In genomic region chr2:202033317-202034248, GRCh38 we compare ENCODE assay signal across 8 cellular contexts. TPM values are rescaled to one million over a fixed set of nuclear protein-coding genes. Genes with fewer than 3 reads are reported as not detected.
DNase-seq lines count a peak whose midpoint lies in the region; ATAC-seq and TF ChIP-seq lines count a peak whose summit lies in the region.

FZD7 (plus strand) TSS chr2:202033855; CDS start chr2:202034648, 793 bp downstream.

- H4K20me1 ChIP-seq in OCI-LY3 (ENCODE audit: insufficient read depth, low read length): no peaks in the 10 kb centered on the region

- H3K27ac Mint-ChIP-seq in activated T-cell treated with anti-CD3 and anti-CD28 coated beads, Interleukin-2, amount 50 U/mL, for 24 hours: peak within 1 kb of the TSS; percentile 64

- H3K27me3 ChIP-seq in OCI-LY3 (ENCODE audit: low read depth, low read length) (no peaks in the 10 kb centered on the region), esophagus (ENCODE audit: control insufficient read depth in 1 of 2, insufficient read depth in 2 of 2, low read length in 2 of 2) (no peaks in the 10 kb centered on the region), muscle layer of colon (ENCODE audit: control insufficient read depth in 1 of 2, insufficient read depth in 2 of 2, low read length in 2 of 2) (no peaks in the 10 kb centered on the region)

- H3K4me3 ChIP-seq in OCI-LY3 (ENCODE audit: low read length) (peak within 1 kb of the TSS; percentile 96), esophagus (ENCODE audit: low read depth in 1 of 2, low read length in 2 of 2) (peak within 1 kb of the TSS; percentile 75 to 77), muscle layer of colon (ENCODE audit: low read depth in 1 of 2, low read length in 2 of 2) (peak within 1 kb of the TSS; percentile 85 to 88)

- ATAC-seq in GM19397 (IDR thresholded peaks at IDR 0.05; ENCODE audit: unreplicated experiment) (peak; percentile 75), HG03565 (IDR thresholded peaks at IDR 0.05; ENCODE audit: unreplicated experiment) (peak; percentile 61)

- H3K79me2 ChIP-seq in OCI-LY3 (ENCODE audit: low read length): no peaks in the 10 kb centered on the region

- H3K36me3 ChIP-seq in OCI-LY3 (replicated peaks; ENCODE audit: low read depth, low read length) (no peaks in the 10 kb centered on the region), esophagus (ENCODE audit: control insufficient read depth in 2 of 2, insufficient read depth in 2 of 2, low read length in 1 of 2) (no peaks in the 10 kb centered on the region), muscle layer of colon (ENCODE audit: insufficient read depth, low read length) (no peaks in the 10 kb centered on the region)

- H2AFZ ChIP-seq in OCI-LY3 (ENCODE audit: low read depth, low read length): peak within 1 kb of the TSS; percentile 99

- peaks cover 15% of the 10 kb centered on the region for H3K4me1 Mint-ChIP-seq in activated T-cell treated with anti-CD3 and anti-CD28 coated beads, Interleukin-2, amount 50 U/mL, for 24 hours (ENCODE audit: low read depth)

- H3K27me3 Mint-ChIP-seq in activated T-cell treated with anti-CD3 and anti-CD28 coated beads, Interleukin-2, amount 50 U/mL, for 24 hours: peaks cover 25% of the 10 kb centered on the region

- no peaks in the 10 kb centered on the region for H3K9me3 Mint-ChIP-seq in activated T-cell treated with anti-CD3 and anti-CD28 coated beads, Interleukin-2, amount 50 U/mL, for 24 hours

- TF ChIP-seq CTCF in OCI-LY3 (IDR thresholded peaks at IDR 0.05; ENCODE audit: low read depth, low read length): peak; percentile 36; the same call in 1 of the 2 replicates

- H3K9me3 ChIP-seq in OCI-LY3 (ENCODE audit: insufficient read depth, low read length) (no peaks in the 10 kb centered on the region), esophagus (ENCODE audit: control insufficient read depth in 2 of 2, insufficient read depth in 1 of 2, low read depth in 1 of 2, low read length in 1 of 2) (peaks cover 0 to 5% of the 10 kb centered on the region in 2 donors), muscle layer of colon (ENCODE audit: low read length) (no peaks in the 10 kb centered on the region)

- H3K36me3 Mint-ChIP-seq in activated T-cell treated with anti-CD3 and anti-CD28 coated beads, Interleukin-2, amount 50 U/mL, for 24 hours (ENCODE audit: low read depth): no peaks in the 10 kb centered on the region

- peak within 1 kb of the TSS; percentile 71 for H3K9ac ChIP-seq in OCI-LY3 (ENCODE audit: low read length)
- H3K9ac ChIP-seq in muscle layer of colon (ENCODE audit: low read length): peak within 1 kb of the TSS; percentile 92

- H3K27ac ChIP-seq in OCI-LY3 (ENCODE audit: low read length): peak within 1 kb of the TSS; percentile 68
- peak within 1 kb of the TSS; percentile 95 to 99 for H3K27ac ChIP-seq in esophagus (ENCODE audit: low read depth in 2 of 2, low read length in 1 of 2)
- peak within 1 kb of the TSS; percentile 97 for H3K27ac ChIP-seq in muscle layer of colon (ENCODE audit: low read depth, low read length)

- peak within 1 kb of the TSS; percentile 78 for H3K4me2 ChIP-seq in OCI-LY3 (ENCODE audit: low read length)

- H3K4me1 ChIP-seq in OCI-LY3 (ENCODE audit: low read length) (peaks cover under 1% of the 10 kb centered on the region; the same call in 1 of the 2 replicates), esophagus (ENCODE audit: control insufficient read depth in 2 of 2, insufficient read depth in 2 of 2, low read length in 1 of 2) (peaks cover 0 to 14% of the 10 kb centered on the region in 2 donors), muscle layer of colon (ENCODE audit: insufficient read depth, low read length) (peaks cover 4% of the 10 kb centered on the region)

- peak; percentile 72 for DNase-seq in CMK (ENCODE audit: low read depth)
- DNase-seq in activated T-cell treated with anti-CD3 and anti-CD28 coated beads, Interleukin-2, amount 50 U/mL, for 24 hours: peak; percentile 86
- DNase-seq in stimulated activated CD8-positive, alpha-beta memory T cell treated with anti-CD3 and anti-CD28 coated beads, Interleukin-4, amount 100 ng/mL, for 48 hours: peak; percentile 88

- WGBS in esophagus, 2 donors: 1% methylated on average over 91 to 108 of the region's 109 CpGs

- H3K4me3 Mint-ChIP-seq in activated T-cell treated with anti-CD3 and anti-CD28 coated beads, Interleukin-2, amount 50 U/mL, for 24 hours: peak within 1 kb of the TSS; percentile 81

RNA-seq across cellular contexts. Expression of gene FZD7, which starts in this region (rescaled TPM):
- 1 to 10 TPM; 2.7 to 5.7 TPM for polyA plus RNA-seq in esophagus

Comparison
In these comparisons a context has a peak if more than half of its experiments do, and no peak if none do; other contexts are left out.
1. Peak in every context shown above with its lines: DNase-seq, ATAC-seq, H3K4me3 ChIP-seq and H3K27ac ChIP-seq.